ENCODE assay signal across 18 cellular contexts in genomic region chr2:54428401-54428800, GRCh38. TPM values are rescaled to one million over a fixed set of nuclear protein-coding genes. Genes with fewer than 3 reads are reported as not detected.
DNase-seq lines count a peak whose midpoint lies in the region; ATAC-seq and TF ChIP-seq lines count a peak whose summit lies in the region.
"Had no signal": no experiment of that assay in that cellular context is flagged by ENCODE, and none has a peak within 500 bp of the region (broad histone marks: within the 10 kb centered on the region; RNA-seq: fewer than 3 reads in every experiment).

No MANE protein-coding gene starts in this region.

- no peak for TF ChIP-seq POLR2A in heart left ventricle (IDR thresholded peaks at IDR 0.05)

- CTCF ChIA-PET in activated CD8-positive, alpha-beta T cell treated with anti-CD3 and anti-CD28 coated beads, Interleukin-2, amount 10 ng/mL, durations not matched to agents 7 days and 5 days (lab: Charles Lee), result no interaction called here

- H3K9me3 Mint-ChIP-seq in activated CD8-positive, alpha-beta T cell treated with anti-CD3 and anti-CD28 coated beads, Interleukin-2, amount 10 ng/mL, durations not matched to agents 7 days and 5 days (ENCODE audit: insufficient read depth), result no peaks in the 10 kb centered on the region
- H3K9me3 Mint-ChIP-seq: dendritic cell treated with granulocyte-macrophage colony-stimulating factor and Interleukin-4, amounts not matched to agents 40 ng/mL and 50 ng/mL, for 4 days; naive thymus-derived CD8-positive, alpha-beta T cell had no signal

- no peaks in the 10 kb centered on the region for H3K27me3 ChIP-seq in ascending aorta
- no peaks in the 10 kb centered on the region for H3K27me3 ChIP-seq in heart left ventricle
- no peaks in the 10 kb centered on the region for H3K27me3 ChIP-seq in thoracic aorta (replicated peaks; ENCODE audit: insufficient read depth)

- H3K27ac ChIP-seq in ascending aorta (peak overlapping the region; percentile 35 to 63), heart left ventricle (peak overlapping the region; percentile 62 to 94 (median 84)), thoracic aorta (peak overlapping the region; percentile 4 to 36)

- no peaks in the 10 kb centered on the region for H3K27me3 Mint-ChIP-seq in activated CD8-positive, alpha-beta T cell treated with anti-CD3 and anti-CD28 coated beads, Interleukin-2, amount 10 ng/mL, durations not matched to agents 7 days and 5 days (ENCODE audit: low read depth)
- H3K27me3 Mint-ChIP-seq: naive thymus-derived CD8-positive, alpha-beta T cell had no signal

- H3K36me3 Mint-ChIP-seq in activated CD8-positive, alpha-beta T cell treated with anti-CD3 and anti-CD28 coated beads, Interleukin-2, amount 10 ng/mL, durations not matched to agents 7 days and 5 days (ENCODE audit: low read depth), result no peaks in the 10 kb centered on the region
- H3K36me3 Mint-ChIP-seq: naive thymus-derived CD8-positive, alpha-beta T cell had no signal

- peak; percentile 57 to 70 (median 66) for ATAC-seq in heart left ventricle
- ATAC-seq in omental fat pad (ENCODE audit: low FRiP score), result peak; percentile 22
- no peak for ATAC-seq in thoracic aorta (ENCODE audit: insufficient number of reproducible peaks, low FRiP score, low read depth)
- no peak for ATAC-seq in activated CD8-positive, alpha-beta T cell treated with anti-CD3 and anti-CD28 coated beads, Interleukin-2, amount 10 ng/mL, durations not matched to agents 7 days and 5 days
- ATAC-seq in HG02623 (IDR thresholded peaks at IDR 0.05; ENCODE audit: unreplicated experiment), result no peak
- ATAC-seq: naive thymus-derived CD8-positive, alpha-beta T cell had no signal

- WGBS in heart left ventricle, 4 donors, result 37 to 57% (median 48%) methylated on average over 3 of the region's 3 CpGs

- H3K4me1 ChIP-seq in ascending aorta, result peaks cover 10 to 12% of the 10 kb centered on the region in 2 donors
- peaks cover 0 to 87% (median 65%) of the 10 kb centered on the region in 12 donors for H3K4me1 ChIP-seq in heart left ventricle
- peaks cover 10 to 44% of the 10 kb centered on the region in 2 donors for H3K4me1 ChIP-seq in thoracic aorta (ENCODE audit: control insufficient read depth in 1 of 2, low read depth in 2 of 2)

- DNase-seq in ascending aorta (ENCODE audit: low spot score in 2 of 2) (no peak), heart left ventricle (peak in 4 of 5 donors; percentile 46 to 58 (median 57)), omental fat pad (ENCODE audit: low spot score) (no peak), thoracic aorta (ENCODE audit: low spot score) (no peak), COR-L47 (lab: John Stamatoyannopoulos, UW) (no peak), 8988T (no peak)
- no peak for DNase-seq in activated CD8-positive, alpha-beta T cell treated with anti-CD3 and anti-CD28 coated beads, Interleukin-2, amount 10 ng/mL, durations not matched to agents 7 days and 5 days
- DNase-seq: activated CD8-positive, alpha-beta memory T cell treated with anti-CD3 and anti-CD28 coated beads, Interleukin-2, amount 50 U/mL, for 48 hours; activated gamma-delta T cell treated with Interleukin-2 at 50 U/mL for 16 hours; naive thymus-derived CD8-positive, alpha-beta T cell; NCI-H1694; NCI-H510A; OCI-M1; retina; substantia nigra; T1000 had no signal

- peaks cover 16% of the 10 kb centered on the region for H3K4me1 Mint-ChIP-seq in activated CD8-positive, alpha-beta T cell treated with anti-CD3 and anti-CD28 coated beads, Interleukin-2, amount 10 ng/mL, durations not matched to agents 7 days and 5 days (ENCODE audit: low read depth)

- no peak for TF ChIP-seq CTCF in ascending aorta (IDR thresholded peaks at IDR 0.05)
- TF ChIP-seq CTCF in heart left ventricle (IDR thresholded peaks at IDR 0.05), result no peak
- no peak for TF ChIP-seq CTCF in omental fat pad (IDR thresholded peaks at IDR 0.05)
- TF ChIP-seq CTCF in thoracic aorta (IDR thresholded peaks at IDR 0.05), result no peak

- no peaks in the 10 kb centered on the region for H3K36me3 ChIP-seq in ascending aorta
- H3K36me3 ChIP-seq in heart left ventricle, result no peaks in the 10 kb centered on the region
- no peaks in the 10 kb centered on the region for H3K36me3 ChIP-seq in thoracic aorta

- intact Hi-C loops in ascending aorta (cut with DNase I), result no loop called here
- intact Hi-C loops in heart left ventricle (cut with DNase I), result no loop called here

- no peak overlapping the region for H3K27ac Mint-ChIP-seq in activated CD8-positive, alpha-beta T cell treated with anti-CD3 and anti-CD28 coated beads, Interleukin-2, amount 10 ng/mL, durations not matched to agents 7 days and 5 days
- H3K27ac Mint-ChIP-seq: dendritic cell treated with granulocyte-macrophage colony-stimulating factor and Interleukin-4, amounts not matched to agents 40 ng/mL and 50 ng/mL, for 4 days; naive thymus-derived CD8-positive, alpha-beta T cell had no signal

- POLR2A ChIA-PET in activated CD8-positive, alpha-beta T cell treated with anti-CD3 and anti-CD28 coated beads, Interleukin-2, amount 10 ng/mL, durations not matched to agents 7 days and 5 days (lab: Charles Lee), result no interaction called here

- no peak overlapping the region for H3K4me3 Mint-ChIP-seq in activated CD8-positive, alpha-beta T cell treated with anti-CD3 and anti-CD28 coated beads, Interleukin-2, amount 10 ng/mL, durations not matched to agents 7 days and 5 days
- H3K4me3 Mint-ChIP-seq: dendritic cell treated with granulocyte-macrophage colony-stimulating factor and Interleukin-4, amounts not matched to agents 40 ng/mL and 50 ng/mL, for 4 days; naive thymus-derived CD8-positive, alpha-beta T cell had no signal

- H3K9me3 ChIP-seq in ascending aorta, result no peaks in the 10 kb centered on the region
- H3K9me3 ChIP-seq in heart left ventricle, result no peaks in the 10 kb centered on the region
- no peaks in the 10 kb centered on the region for H3K9me3 ChIP-seq in thoracic aorta

- H3K4me3 ChIP-seq in ascending aorta (no peak overlapping the region), heart left ventricle (no peak overlapping the region), thoracic aorta (no peak overlapping the region)

RNA-seq across cellular contexts. Expression of gene SPTBN1, which starts 27.7 kb away (rescaled TPM):
- total RNA-seq in ascending aorta (246 TPM), heart left ventricle (100 to 1,000 TPM; 378 to 659 (median 424) TPM), omental fat pad (1,000 to 10,000 TPM in 2 of 4 donors, 100 to 1,000 TPM in 2; 681 to 1,046 (median 964) TPM), thoracic aorta (100 to 1,000 TPM; 415 to 524 TPM)
- polyA plus RNA-seq in heart left ventricle, result 100 to 1,000 TPM; 124 to 170 TPM
- total RNA-seq in activated CD8-positive, alpha-beta T cell treated with anti-CD3 and anti-CD28 coated beads, Interleukin-2, amount 10 ng/mL, durations not matched to agents 7 days and 5 days, result 100 to 1,000 TPM; 140 to 147 TPM

Comparison
In these comparisons a context has a peak if more than half of its experiments do, and no peak if none do; other contexts are left out.
1. DNase-seq: peak in heart left ventricle (4 of 5); none in ascending aorta (0 of 2), omental fat pad (single experiment), thoracic aorta (single experiment), COR-L47 (single experiment), activated CD8-positive, alpha-beta T cell treated with anti-CD3 and anti-CD28 coated beads, Interleukin-2, amount 10 ng/mL, durations not matched to agents 7 days and 5 days (single experiment) and 8988T (single experiment).
2. H3K27ac ChIP-seq: peak in every context shown above with its lines; median percentile 84 in heart left ventricle; 49 in ascending aorta; 20 in thoracic aorta.
3. ATAC-seq: peak in heart left ventricle (4 of 4) and omental fat pad (single experiment); none in thoracic aorta (single experiment), activated CD8-positive, alpha-beta T cell treated with anti-CD3 and anti-CD28 coated beads, Interleukin-2, amount 10 ng/mL, durations not matched to agents 7 days and 5 days (single experiment) and HG02623 (single experiment).